Comparison of ENCODE assay signal across 22 cellular contexts in the genomic region with DNA sequence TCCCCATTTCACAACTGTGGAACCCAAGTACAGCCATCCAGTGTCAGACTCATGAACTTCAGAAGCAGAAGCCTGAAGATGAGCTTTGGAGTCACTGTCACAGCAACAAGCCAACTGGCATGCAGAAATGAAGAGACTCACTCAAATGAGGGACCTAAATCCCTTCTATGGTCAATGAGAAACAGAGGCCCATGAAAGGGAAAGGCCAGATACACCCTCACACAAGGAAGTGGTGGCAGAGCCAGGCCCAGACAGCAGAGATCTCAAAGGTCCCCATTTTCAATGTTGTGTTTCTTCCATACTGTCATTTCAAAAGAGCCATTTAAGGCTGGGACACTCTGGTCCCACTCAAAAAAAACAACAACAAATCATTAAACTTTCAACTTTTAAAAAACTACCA.
"Had no signal": no experiment of that assay in that cellular context is flagged by ENCODE, and none has a peak within 500 bp of the region (broad histone marks: within the 10 kb centered on the region; RNA-seq: fewer than 3 reads in every experiment).

No MANE protein-coding gene starts in this region.

- H3K4me3 ChIP-seq: dorsolateral prefrontal cortex, heart left ventricle, lung, psoas muscle, right lobe of liver had no signal

- H3K27ac Mint-ChIP-seq: naive B cell, type B pancreatic cell had no signal

- H3K9me3 ChIP-seq: heart left ventricle, psoas muscle, right lobe of liver had no signal

- H3K27ac ChIP-seq: dorsolateral prefrontal cortex, heart left ventricle, parathyroid adenoma, psoas muscle, right lobe of liver had no signal

- FAIRE-seq: kidney, urothelium cell line had no signal

- H3K27me3 ChIP-seq: dorsolateral prefrontal cortex, right lobe of liver had no signal

- DNase-seq: cortex of kidney; dorsolateral prefrontal cortex; effector CD8-positive, alpha-beta T cell; foreskin melanocyte; heart left ventricle; kidney; left cardiac atrium; left ventricle myocardium superior; mesenchymal stem cell; midbrain; naive B cell; psoas muscle; retina; right lobe of liver; stimulated activated CD4-positive, alpha-beta T cell treated with anti-CD3 and anti-CD28 coated beads, Interleukin-2, amount 100 ng/mL, for 24 hours; stimulated activated CD4-positive, alpha-beta T cell treated with anti-CD3 and anti-CD28 coated beads, Interleukin-4, amount 100 ng/mL, for 4 hours; stimulated activated naive CD4-positive, alpha-beta T cell treated with Interleukin-2 at 50 U/mL for 16 hours had no signal

- H3K9me3 Mint-ChIP-seq: naive B cell, nephron, type B pancreatic cell had no signal

- H3K36me3 ChIP-seq: heart left ventricle, right lobe of liver had no signal

- H3K36me3 Mint-ChIP-seq: naive B cell, type B pancreatic cell had no signal

- H3K4me1 ChIP-seq: heart left ventricle, parathyroid adenoma had no signal

- ATAC-seq: heart left ventricle, left cardiac atrium, left ventricle myocardium superior, psoas muscle, right lobe of liver had no signal
